In genomic region chr2:9244985-9245544, GRCh38 we compare ENCODE assay signal across 19 cellular contexts. TPM values are rescaled to one million over a fixed set of nuclear protein-coding genes. Genes with fewer than 3 reads are reported as not detected.
DNase-seq lines count a peak whose midpoint lies in the region; ATAC-seq, FAIRE-seq and TF ChIP-seq lines count a peak whose summit lies in the region.
"Had no signal": no experiment of that assay in that cellular context is flagged by ENCODE, and none has a peak within 500 bp of the region (broad histone marks: within the 10 kb centered on the region; RNA-seq: fewer than 3 reads in every experiment).

No MANE protein-coding gene starts in this region.

- H3K36me3 ChIP-seq in GM23338 (ENCODE audit: insufficient read depth) (no peaks in the 10 kb centered on the region), bronchial epithelial cell (ENCODE audit: control insufficient read depth, insufficient read depth, low read length) (peaks cover 1% of the 10 kb centered on the region), mucosa of rectum (ENCODE audit: control insufficient read depth in 2 of 2, insufficient read depth in 2 of 2, low read length in 2 of 2) (no peaks in the 10 kb centered on the region)
- H3K36me3 ChIP-seq: left ventricle myocardium inferior had no signal

- TF ChIP-seq CTCF in GM23338 (conservative IDR thresholded peaks at IDR 0.05; ENCODE audit: low read depth in 2 of 2) (no peak), bronchial epithelial cell (IDR thresholded peaks at IDR 0.05; ENCODE audit: insufficient read depth, low read length, severe bottlenecking) (no peak)

- peaks cover 3% of the 10 kb centered on the region; the same call in 1 of the 2 replicates for H3K9me2 ChIP-seq in GM23338 (ENCODE audit: insufficient read depth)

- H4K20me1 ChIP-seq in GM23338 (replicated peaks; ENCODE audit: insufficient read depth) = peaks cover 16% of the 10 kb centered on the region

- H3K27ac ChIP-seq in GM23338 (ENCODE audit: low read depth) (peak overlapping the region; percentile 78), mucosa of rectum (ENCODE audit: low read depth in 2 of 2, low read length in 2 of 2) (peak overlapping the region; percentile 70 to 87)
- H3K27ac ChIP-seq: left ventricle myocardium inferior had no signal

- FAIRE-seq in HTR-8/SVneo (lab: Jason Lieb, UNC) (peak; percentile 31), bronchial epithelial cell (lab: Jason Lieb, UNC) (no peak)
- FAIRE-seq: endometrium, GM12891 had no signal

- no peaks in the 10 kb centered on the region for H3K27me3 ChIP-seq in GM23338 (ENCODE audit: insufficient read depth)
- H3K27me3 ChIP-seq in bronchial epithelial cell (ENCODE audit: control insufficient read depth, insufficient read depth, low read length) = no peaks in the 10 kb centered on the region
- H3K27me3 ChIP-seq in mucosa of rectum (ENCODE audit: control insufficient read depth in 2 of 2, insufficient read depth in 2 of 2, low read length in 2 of 2) = no peaks in the 10 kb centered on the region

- DNase-seq in GM23338 (ENCODE audit: low spot score) = peak; percentile 56
- no peak for DNase-seq in HTR-8/SVneo (ENCODE audit: insufficient read length, low spot score)
- peak; percentile 66 for DNase-seq in bronchial epithelial cell (ENCODE audit: low read depth)
- no peak for DNase-seq in immature natural killer cell
- no peak for DNase-seq in SIG-M5 treated with dmso at 0.1 percent for 504 hours (lab: John Stamatoyannopoulos, UW; ENCODE audit: unreplicated experiment)
- DNase-seq: activated CD4-positive, alpha-beta T cell treated with anti-CD3 and anti-CD28 coated beads, Interleukin-2, amount 50 U/mL, for 4 hours; activated naive CD4-positive, alpha-beta T cell treated with anti-CD3 and anti-CD28 coated beads, Interleukin-2, amount 10 ng/mL, durations not matched to agents 7 days and 5 days; C1 segment of cervical spinal cord; KBM-7; left ventricle myocardium inferior; NCI-H1436; NCI-H446; nephron progenitor cell; right cardiac atrium; T-helper 17 cell had no signal

- no peak overlapping the region for H2AFZ ChIP-seq in GM23338

- H3K4me3 ChIP-seq in GM23338 (peak overlapping the region; percentile 5; the same call in 1 of the 2 replicates), bronchial epithelial cell (ENCODE audit: low read depth, low read length) (no peak overlapping the region), mucosa of rectum (ENCODE audit: low read length in 2 of 2) (no peak overlapping the region)
- H3K4me3 ChIP-seq: left ventricle myocardium inferior had no signal

- H3K4me1 ChIP-seq in GM23338 (ENCODE audit: insufficient read depth) = peaks cover 29% of the 10 kb centered on the region
- peaks cover 39 to 66% of the 10 kb centered on the region in 2 donors for H3K4me1 ChIP-seq in mucosa of rectum (ENCODE audit: control insufficient read depth in 2 of 2, insufficient read depth in 2 of 2, low read length in 2 of 2)

- peak overlapping the region; percentile 65 for H3K27ac Mint-ChIP-seq in GM23338
- H3K27ac Mint-ChIP-seq in immature natural killer cell = no peak overlapping the region
- H3K27ac Mint-ChIP-seq: activated naive CD4-positive, alpha-beta T cell treated with anti-CD3 and anti-CD28 coated beads, Interleukin-2, amount 10 ng/mL, durations not matched to agents 7 days and 5 days; nephron progenitor cell; T-helper 17 cell had no signal

- H3K27me3 Mint-ChIP-seq in GM23338 (ENCODE audit: insufficient read depth, low read depth, poor library complexity) = peaks cover 6% of the 10 kb centered on the region
- peaks cover 2 to 5% (median 3%) of the 10 kb centered on the region in 3 donors for H3K27me3 Mint-ChIP-seq in immature natural killer cell (ENCODE audit: low read depth in 3 of 3)

- peaks cover 46% of the 10 kb centered on the region for H3K4me1 Mint-ChIP-seq in GM23338
- H3K4me1 Mint-ChIP-seq in immature natural killer cell = no peaks in the 10 kb centered on the region
- H3K4me1 Mint-ChIP-seq: activated naive CD4-positive, alpha-beta T cell treated with anti-CD3 and anti-CD28 coated beads, Interleukin-2, amount 10 ng/mL, durations not matched to agents 7 days and 5 days; T-helper 17 cell had no signal

- peak overlapping the region; percentile 55 for H3K4me2 ChIP-seq in GM23338

- peak; percentile 95 for ATAC-seq in GM23338
- no peak for ATAC-seq in GM18511 (IDR thresholded peaks at IDR 0.05; ENCODE audit: unreplicated experiment)
- ATAC-seq: right cardiac atrium, T-helper 17 cell had no signal

- peaks cover 90% of the 10 kb centered on the region for H3K79me2 ChIP-seq in GM23338 (replicated peaks; ENCODE audit: insufficient read depth)

- no peaks in the 10 kb centered on the region for H3K9me3 ChIP-seq in mucosa of rectum (ENCODE audit: control insufficient read depth in 2 of 2, low read length in 2 of 2)
- H3K9me3 ChIP-seq: left ventricle myocardium inferior had no signal

- no peaks in the 10 kb centered on the region for H3K9me3 Mint-ChIP-seq in GM23338
- no peaks in the 10 kb centered on the region for H3K9me3 Mint-ChIP-seq in immature natural killer cell
- H3K9me3 Mint-ChIP-seq: activated naive CD4-positive, alpha-beta T cell treated with anti-CD3 and anti-CD28 coated beads, Interleukin-2, amount 10 ng/mL, durations not matched to agents 7 days and 5 days; nephron progenitor cell had no signal

- no peaks in the 10 kb centered on the region for H3F3A ChIP-seq in GM23338 (replicated peaks; ENCODE audit: low read depth)

- H3K36me3 Mint-ChIP-seq in GM23338 (ENCODE audit: low read depth) = no peaks in the 10 kb centered on the region
- H3K36me3 Mint-ChIP-seq in immature natural killer cell = no peaks in the 10 kb centered on the region
- H3K36me3 Mint-ChIP-seq: activated naive CD4-positive, alpha-beta T cell treated with anti-CD3 and anti-CD28 coated beads, Interleukin-2, amount 10 ng/mL, durations not matched to agents 7 days and 5 days had no signal

- peak overlapping the region in 1 of 2 donors; percentile 45 for H3K9ac ChIP-seq in mucosa of rectum (ENCODE audit: low read depth in 1 of 2, low read length in 2 of 2)

- peak overlapping the region; percentile 48 for H3K4me3 Mint-ChIP-seq in GM23338
- H3K4me3 Mint-ChIP-seq in immature natural killer cell = no peak overlapping the region
- H3K4me3 Mint-ChIP-seq: activated naive CD4-positive, alpha-beta T cell treated with anti-CD3 and anti-CD28 coated beads, Interleukin-2, amount 10 ng/mL, durations not matched to agents 7 days and 5 days; nephron progenitor cell; T-helper 17 cell had no signal

TF ChIP-seq in GM23338, 12 proteins besides CTCF, POLR2A, EP300 and RAD21:
- TF ChIP-seq ZNF114 (CRISPR knock-in tag; IDR thresholded peaks at IDR 0.05) = no peak
TF ChIP-seq in GM23338: peak in this region for 0.

RNA-seq across cellular contexts. Expression of gene ASAP2, which starts 38.5 kb away (rescaled TPM):
- total RNA-seq in GM23338 (2014; rRNA removed; shearing (Covaris generic)) = 15.6 and 16.5 TPM in 2 replicates
- 2.6 and 3.2 TPM in 2 replicates for polyA plus RNA-seq in GM23338 (2016; fragmentation: Nextera tagmentation; extraction: Ambion mirVana)
- 20.0 and 25.5 TPM in 2 replicates for total RNA-seq in bronchial epithelial cell
- under 1 TPM in 2 of 3 donors, not detected in 1; 0.04 to 0.06 TPM for polyA plus RNA-seq in immature natural killer cell

Comparison
In these comparisons a context has a peak if more than half of its experiments do, and no peak if none do; other contexts are left out.
1. DNase-seq: peak in GM23338 (single experiment) and bronchial epithelial cell (single experiment); none in HTR-8/SVneo (single experiment), immature natural killer cell (0 of 3) and SIG-M5 treated with dmso at 0.1 percent for 504 hours (single experiment).